19 cellular contexts compared by ENCODE assay signal in the genomic region with DNA sequence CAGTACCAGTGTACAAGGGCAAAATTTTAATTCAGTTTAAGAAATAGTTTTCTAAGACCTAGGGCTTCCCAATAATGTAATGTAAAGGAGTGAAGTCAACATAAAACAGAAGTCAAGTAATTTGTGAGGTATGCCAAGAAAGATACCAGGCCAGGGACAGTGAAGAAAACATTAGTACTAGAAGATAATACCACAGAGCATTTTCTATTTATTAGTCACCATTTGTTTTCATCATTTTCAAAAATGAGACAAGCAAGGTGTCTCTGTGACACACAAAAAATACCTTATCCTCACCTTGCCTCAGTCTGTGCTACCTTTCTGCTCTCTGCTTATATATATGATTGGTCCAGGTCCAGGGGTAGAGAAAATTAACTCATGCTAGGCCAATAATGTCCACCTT. TPM values are rescaled to one million over a fixed set of nuclear protein-coding genes. Genes with fewer than 3 reads are reported as not detected.
DNase-seq lines count a peak whose midpoint lies in the region; ATAC-seq, FAIRE-seq and TF ChIP-seq lines count a peak whose summit lies in the region.
"Had no signal": no experiment of that assay in that cellular context is flagged by ENCODE, and none has a peak within 500 bp of the region (broad histone marks: within the 10 kb centered on the region; RNA-seq: fewer than 3 reads in every experiment).

No MANE protein-coding gene starts in this region.

- H3K27me3 ChIP-seq in bronchial epithelial cell (ENCODE audit: control insufficient read depth, insufficient read depth, low read length) (no peaks in the 10 kb centered on the region), WERI-Rb-1 (ENCODE audit: insufficient read depth, low read depth, severe bottlenecking) (no peaks in the 10 kb centered on the region)
- H3K27me3 ChIP-seq: BE2C had no signal

- FAIRE-seq in bronchial epithelial cell (lab: Jason Lieb, UNC): no peak
- FAIRE-seq: A549, D721Med, GM12891 had no signal

- TF ChIP-seq CTCF in bronchial epithelial cell (IDR thresholded peaks at IDR 0.05; ENCODE audit: insufficient read depth, low read length, severe bottlenecking) (no peak), WERI-Rb-1 (IDR thresholded peaks at IDR 0.05; ENCODE audit: low read depth, low read length) (no peak)

- H3K36me3 ChIP-seq in bronchial epithelial cell (ENCODE audit: control insufficient read depth, insufficient read depth, low read length) (no peaks in the 10 kb centered on the region), WERI-Rb-1 (no peaks in the 10 kb centered on the region)
- H3K36me3 ChIP-seq: BE2C had no signal

- intact Hi-C loops in left ventricle myocardium superior (cut with micrococcal nuclease): no loop called here

- H3K4me3 ChIP-seq in bronchial epithelial cell (ENCODE audit: low read depth, low read length): no peak overlapping the region
- H3K4me3 ChIP-seq in WERI-Rb-1 (ENCODE audit: low read depth, low read length): no peak overlapping the region
- H3K4me3 ChIP-seq: A549 had no signal

- no peak for ATAC-seq in HG03045 (IDR thresholded peaks at IDR 0.05; ENCODE audit: unreplicated experiment)
- no peak for ATAC-seq in left ventricle myocardium superior
- ATAC-seq: A549 had no signal

- DNase-seq in ELR (ENCODE audit: low read depth) (peak; percentile 53), NCI-H226 (peak; percentile 5), bronchial epithelial cell (ENCODE audit: low read depth) (peak; percentile 34), renal cortical epithelial cell (ENCODE audit: low read depth) (peak; percentile 4), WERI-Rb-1 (no peak), left ventricle myocardium superior (no peak)
- DNase-seq: BE2C, NCI-H1694 treated with DMSO at 0.1 percent for 48 hours, NCI-H2081 treated with DMSO at 0.1 percent for 48 hours, NCI-H2171 treated with DMSO at 0.1 percent for 48 hours, NCI-H446, NCI-H526, OCI-M1, Right ventricle myocardium superior, SW 1271 had no signal

- no peaks in the 10 kb centered on the region for H3K9me3 ChIP-seq in WERI-Rb-1 (ENCODE audit: severe bottlenecking)
- H3K9me3 ChIP-seq: A549, BE2C had no signal

- H3K27ac ChIP-seq in WERI-Rb-1: no peak overlapping the region
- H3K27ac ChIP-seq: A549 had no signal

RNA-seq across cellular contexts. Expression of gene VEGFC, which starts 46.8 kb away (rescaled TPM):
- total RNA-seq in bronchial epithelial cell (7.2 and 8.7 TPM in 2 replicates), renal cortical epithelial cell (2.6 and 7.8 TPM in 2 replicates), left ventricle myocardium superior (6.9 TPM)

Comparison
In these comparisons a context has a peak if more than half of its experiments do, and no peak if none do; other contexts are left out.
1. DNase-seq: peak in ELR (single experiment), NCI-H226 (single experiment), bronchial epithelial cell (single experiment) and renal cortical epithelial cell (single experiment); none in WERI-Rb-1 (single experiment) and left ventricle myocardium superior (single experiment).